17 cellular contexts compared by ENCODE assay signal in the genomic region with DNA sequence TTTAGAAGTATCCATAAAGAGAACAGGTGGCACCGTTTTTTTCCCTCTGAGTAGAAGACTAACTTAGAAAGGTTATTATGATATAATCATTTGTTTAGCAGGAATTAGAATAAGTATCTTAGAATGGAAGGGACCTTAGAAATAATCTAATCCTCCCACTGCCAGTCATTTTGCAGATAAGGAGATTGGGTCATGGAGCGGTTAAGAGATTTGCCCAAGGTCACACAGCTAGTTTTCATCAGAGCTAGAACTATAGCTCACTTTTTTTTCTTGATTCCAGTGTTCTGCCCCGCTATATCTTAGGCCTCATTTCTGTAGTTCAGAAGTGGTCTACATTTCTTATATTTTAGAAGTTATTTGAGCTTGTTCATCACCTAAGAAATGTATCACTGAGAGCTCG.
DNase-seq lines count a peak whose midpoint lies in the region; ATAC-seq and TF ChIP-seq lines count a peak whose summit lies in the region.
"Had no signal": no experiment of that assay in that cellular context is flagged by ENCODE, and none has a peak within 500 bp of the region (broad histone marks: within the 10 kb centered on the region; RNA-seq: fewer than 3 reads in every experiment).

No MANE protein-coding gene starts in this region.

- peaks cover 6% of the 10 kb centered on the region for H3K9me3 ChIP-seq in WERI-Rb-1 (ENCODE audit: severe bottlenecking)
- H3K9me3 ChIP-seq: BE2C had no signal

- no peaks in the 10 kb centered on the region for H3K4me1 Mint-ChIP-seq in activated T-cell treated with anti-CD3 and anti-CD28 coated beads, Interleukin-2, amount 50 U/mL, for 24 hours (ENCODE audit: low read depth)
- H3K4me1 Mint-ChIP-seq: CD4-positive, alpha-beta memory T cell; CD4-positive, CD25-positive, alpha-beta regulatory T cell; CD8-positive, alpha-beta memory T cell had no signal

- no peak overlapping the region for H3K4me3 ChIP-seq in WERI-Rb-1 (ENCODE audit: low read depth, low read length)
- H3K4me3 ChIP-seq: BLaER1 had no signal

- peak overlapping the region; percentile 32 for H3K27ac ChIP-seq in WERI-Rb-1
- H3K27ac ChIP-seq: BLaER1 had no signal

- H3K4me3 Mint-ChIP-seq in activated T-cell treated with anti-CD3 and anti-CD28 coated beads, Interleukin-2, amount 50 U/mL, for 24 hours: no peak overlapping the region
- H3K4me3 Mint-ChIP-seq: CD14-positive monocyte; CD4-positive, alpha-beta memory T cell; CD4-positive, CD25-positive, alpha-beta regulatory T cell; CD8-positive, alpha-beta memory T cell had no signal

- no peak for TF ChIP-seq CTCF in WERI-Rb-1 (IDR thresholded peaks at IDR 0.05; ENCODE audit: low read depth, low read length)

- H3K27ac Mint-ChIP-seq in activated T-cell treated with anti-CD3 and anti-CD28 coated beads, Interleukin-2, amount 50 U/mL, for 24 hours: no peak overlapping the region
- H3K27ac Mint-ChIP-seq: CD14-positive monocyte; CD4-positive, alpha-beta memory T cell; CD4-positive, CD25-positive, alpha-beta regulatory T cell; CD8-positive, alpha-beta memory T cell had no signal

- no peaks in the 10 kb centered on the region for H3K36me3 Mint-ChIP-seq in activated T-cell treated with anti-CD3 and anti-CD28 coated beads, Interleukin-2, amount 50 U/mL, for 24 hours (ENCODE audit: low read depth)
- H3K36me3 Mint-ChIP-seq: CD14-positive monocyte; CD4-positive, alpha-beta memory T cell; CD4-positive, CD25-positive, alpha-beta regulatory T cell; CD8-positive, alpha-beta memory T cell had no signal

- DNase-seq in NCI-H82 (lab: John Stamatoyannopoulos, UW): peak; percentile 55
- DNase-seq in WERI-Rb-1: peak; percentile 53
- no peak for DNase-seq in stimulated activated naive CD4-positive, alpha-beta T cell treated with Interleukin-2 at 50 U/mL for 16 hours (lab: John Stamatoyannopoulos, UW)
- DNase-seq in activated T-cell treated with anti-CD3 and anti-CD28 coated beads, Interleukin-2, amount 50 U/mL, for 24 hours: no peak
- DNase-seq: 8988T; ACHN; BE2C; C1 segment of cervical spinal cord; CD4-positive, alpha-beta memory T cell; CD4-positive, CD25-positive, alpha-beta regulatory T cell; CD8-positive, alpha-beta memory T cell; COR-L47; DMS79 treated with DMSO at 0.1 percent for 48 hours; GF-D8 had no signal

- peaks cover 2% of the 10 kb centered on the region for H3K9me3 Mint-ChIP-seq in activated T-cell treated with anti-CD3 and anti-CD28 coated beads, Interleukin-2, amount 50 U/mL, for 24 hours

- no peaks in the 10 kb centered on the region for H3K27me3 Mint-ChIP-seq in activated T-cell treated with anti-CD3 and anti-CD28 coated beads, Interleukin-2, amount 50 U/mL, for 24 hours
- H3K27me3 Mint-ChIP-seq: CD4-positive, CD25-positive, alpha-beta regulatory T cell; CD8-positive, alpha-beta memory T cell had no signal

- ATAC-seq in HG02840 (IDR thresholded peaks at IDR 0.05; ENCODE audit: low FRiP score, unreplicated experiment): no peak

- no peaks in the 10 kb centered on the region for H3K27me3 ChIP-seq in WERI-Rb-1 (ENCODE audit: insufficient read depth, low read depth, severe bottlenecking)
- H3K27me3 ChIP-seq: BE2C, BLaER1 had no signal

- H3K36me3 ChIP-seq in WERI-Rb-1: no peaks in the 10 kb centered on the region
- H3K36me3 ChIP-seq: BE2C had no signal

Comparison
In these comparisons a context has a peak if more than half of its experiments do, and no peak if none do; other contexts are left out.
1. DNase-seq: peak in NCI-H82 (single experiment) and WERI-Rb-1 (single experiment); none in stimulated activated naive CD4-positive, alpha-beta T cell treated with Interleukin-2 at 50 U/mL for 16 hours (single experiment) and activated T-cell treated with anti-CD3 and anti-CD28 coated beads, Interleukin-2, amount 50 U/mL, for 24 hours (single experiment).